30 cellular contexts compared by ENCODE assay signal in the genomic region with DNA sequence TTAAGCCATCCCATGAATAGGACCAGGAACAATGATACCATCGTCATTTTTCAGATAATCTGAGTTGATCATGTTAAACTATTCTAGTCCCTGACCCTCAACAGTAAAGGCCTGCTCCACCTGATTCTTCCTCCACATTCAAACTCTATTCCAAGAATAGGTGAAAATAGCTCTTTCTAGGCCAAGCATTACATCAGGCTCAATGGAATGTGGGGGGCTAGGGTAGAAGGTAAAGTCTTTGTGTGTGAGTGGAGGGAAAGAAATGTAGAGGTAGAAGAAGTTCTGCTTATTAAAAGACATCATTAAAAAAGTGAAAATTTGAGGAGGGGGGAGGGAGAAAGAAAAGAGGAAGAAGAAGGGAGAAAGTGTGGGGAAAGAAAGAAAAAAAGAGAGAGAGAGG.
"Had no signal": no experiment of that assay in that cellular context is flagged by ENCODE, and none has a peak within 500 bp of the region (broad histone marks: within the 10 kb centered on the region; RNA-seq: fewer than 3 reads in every experiment).

No MANE protein-coding gene starts in this region.

- ATAC-seq: left cardiac atrium; left lung; naive thymus-derived CD4-positive, alpha-beta T cell; sciatic nerve; stimulated activated naive CD8-positive, alpha-beta T cell treated with anti-CD3 and anti-CD28 coated beads, Interleukin-15, amount 100 ng/mL, for 72 hours; upper lobe of right lung had no signal

- H3K9ac ChIP-seq: neural progenitor cell had no signal

- H2AFZ ChIP-seq: neural progenitor cell had no signal

- H3K9me3 ChIP-seq: colonic mucosa, prostate gland, suprapubic skin, transverse colon, upper lobe of right lung had no signal

- H3K4me3 ChIP-seq: colonic mucosa, esophagus squamous epithelium, left lung, neural progenitor cell, prostate gland, right atrium auricular region, smooth muscle cell, suprapubic skin, transverse colon, upper lobe of right lung, uterus had no signal

- H3K27ac ChIP-seq: colonic mucosa, esophagus squamous epithelium, left lung, neural progenitor cell, prostate gland, right atrium auricular region, suprapubic skin, transverse colon, upper lobe of right lung, uterus had no signal

- H3K4me2 ChIP-seq: neural progenitor cell, smooth muscle cell had no signal

- H3K36me3 ChIP-seq: colonic mucosa, esophagus squamous epithelium, left lung, neural progenitor cell, prostate gland, right atrium auricular region, suprapubic skin, transverse colon, upper lobe of right lung, uterus had no signal

- H3K27me3 ChIP-seq: colonic mucosa, esophagus squamous epithelium, left lung, neural progenitor cell, right atrium auricular region, suprapubic skin, transverse colon, upper lobe of right lung, uterus had no signal

- H3K4me1 ChIP-seq: colonic mucosa, esophagus squamous epithelium, left lung, neural progenitor cell, prostate gland, right atrium auricular region, suprapubic skin, transverse colon, upper lobe of right lung, uterus had no signal

- FAIRE-seq: endometrium, islet of Langerhans had no signal

- DNase-seq: colonic mucosa; dermis blood vessel endothelial cell; effector memory CD4-positive, alpha-beta T cell; erythroblast; esophagus squamous epithelium; foreskin melanocyte; glutamatergic neuron; hypothalamus; left cardiac atrium; left lung; mesenchymal stem cell; midbrain; naive thymus-derived CD4-positive, alpha-beta T cell; stimulated activated CD4-positive, alpha-beta T cell treated with anti-CD3 and anti-CD28 coated beads, Interleukin-12 subunit alpha, Interleukin-12 subunit beta, amount 100 ng/mL, for 4 hours; stimulated activated CD4-positive, alpha-beta T cell treated with anti-CD3 and anti-CD28 coated beads, Interleukin-1b, Interleukin-23, amount 100 ng/mL, for 48 hours; stimulated activated CD4-positive, alpha-beta T cell treated with anti-CD3 and anti-CD28 coated beads, Interleukin-4, amount 100 ng/mL, for 1 hour; stimulated activated CD8-positive, alpha-beta memory T cell treated with anti-CD3 and anti-CD28 coated beads, Interleukin-4, amount 100 ng/mL, for 48 hours; stimulated activated naive CD4-positive, alpha-beta T cell; stimulated activated naive CD8-positive, alpha-beta T cell treated with anti-CD3 and anti-CD28 coated beads, Interleukin-15, amount 100 ng/mL, for 72 hours; transverse colon; upper lobe of right lung; uterus had no signal
